In genomic region chr2:45494275-45494977, GRCh38 we compare ENCODE assay signal across 8 cellular contexts.
DNase-seq lines count a peak whose midpoint lies in the region; ATAC-seq and TF ChIP-seq lines count a peak whose summit lies in the region.

No MANE protein-coding gene starts in this region.

- TF ChIP-seq CTCF in GM12875 (IDR thresholded peaks at IDR 0.05; ENCODE audit: borderline replicate concordance, insufficient read depth, low read depth, low read length): peak; percentile 64
- TF ChIP-seq CTCF in WERI-Rb-1 (IDR thresholded peaks at IDR 0.05; ENCODE audit: low read depth, low read length): peak; percentile 52
- TF ChIP-seq CTCF in glutamatergic neuron (IDR thresholded peaks at IDR 0.05; ENCODE audit: partially characterized antibody, unreplicated experiment): peak; percentile 64

- DNase-seq in AG20443 (ENCODE audit: low spot score) (peak; percentile 54), NCI-H2029 treated with DMSO at 0.1 percent for 48 hours (lab: John Stamatoyannopoulos, UW) (peak; percentile 56), WERI-Rb-1 (no peak), glutamatergic neuron (no peak), GM19240 (ENCODE audit: insufficient read length, low spot score) (no peak)

- no peak for ATAC-seq in HG03095 (IDR thresholded peaks at IDR 0.05; ENCODE audit: unreplicated experiment)

- H3K4me3 ChIP-seq in GM12875 (ENCODE audit: low read depth, low read length) (no peak overlapping the region), WERI-Rb-1 (ENCODE audit: low read depth, low read length) (no peak overlapping the region), skeletal muscle satellite cell (ENCODE audit: low read length) (no peak overlapping the region)

- H3K9ac ChIP-seq in skeletal muscle satellite cell (ENCODE audit: low read depth, low read length): peak overlapping the region; percentile 49

- H3K36me3 Mint-ChIP-seq in glutamatergic neuron (ENCODE audit: unreplicated experiment): no peaks in the 10 kb centered on the region

- no peaks in the 10 kb centered on the region for H3K27me3 ChIP-seq in WERI-Rb-1 (ENCODE audit: insufficient read depth, low read depth, severe bottlenecking)
- H3K27me3 ChIP-seq in skeletal muscle satellite cell (ENCODE audit: control insufficient read depth, insufficient read depth, low read length): no peaks in the 10 kb centered on the region

- no peak overlapping the region for H3K27ac ChIP-seq in WERI-Rb-1

- H3K9me3 Mint-ChIP-seq in glutamatergic neuron (ENCODE audit: unreplicated experiment): no peaks in the 10 kb centered on the region

- peaks cover 6% of the 10 kb centered on the region for H3K4me1 Mint-ChIP-seq in glutamatergic neuron (ENCODE audit: low read depth, unreplicated experiment)

- no peak overlapping the region for H3K27ac Mint-ChIP-seq in glutamatergic neuron (ENCODE audit: unreplicated experiment)

- no peaks in the 10 kb centered on the region for H3K9me3 ChIP-seq in WERI-Rb-1 (ENCODE audit: severe bottlenecking)
- no peaks in the 10 kb centered on the region for H3K9me3 ChIP-seq in skeletal muscle satellite cell (replicated peaks; ENCODE audit: low read length)

- peaks cover 1% of the 10 kb centered on the region for H3K27me3 Mint-ChIP-seq in glutamatergic neuron (ENCODE audit: unreplicated experiment)

- no peak overlapping the region for H3K4me2 ChIP-seq in skeletal muscle satellite cell (ENCODE audit: low read length)

- peaks cover 14% of the 10 kb centered on the region for H3K4me1 ChIP-seq in skeletal muscle satellite cell (ENCODE audit: control insufficient read depth, insufficient read depth, low read length)

- H3K36me3 ChIP-seq in WERI-Rb-1 (no peaks in the 10 kb centered on the region), skeletal muscle satellite cell (ENCODE audit: insufficient read depth, low read length) (no peaks in the 10 kb centered on the region)

- H3K4me3 Mint-ChIP-seq in glutamatergic neuron (ENCODE audit: unreplicated experiment): no peak overlapping the region

Comparison
In these comparisons a context has a peak if more than half of its experiments do, and no peak if none do; other contexts are left out.
1. DNase-seq: peak in AG20443 (single experiment) and NCI-H2029 treated with DMSO at 0.1 percent for 48 hours (single experiment); none in WERI-Rb-1 (single experiment), glutamatergic neuron (single experiment) and GM19240 (single experiment).
2. Peak in every context shown above with its lines, with median percentiles within 50 percentile points of each other: CTCF ChIP-seq.